ENCODE assay signal across 1 cellular context in the genomic region with DNA sequence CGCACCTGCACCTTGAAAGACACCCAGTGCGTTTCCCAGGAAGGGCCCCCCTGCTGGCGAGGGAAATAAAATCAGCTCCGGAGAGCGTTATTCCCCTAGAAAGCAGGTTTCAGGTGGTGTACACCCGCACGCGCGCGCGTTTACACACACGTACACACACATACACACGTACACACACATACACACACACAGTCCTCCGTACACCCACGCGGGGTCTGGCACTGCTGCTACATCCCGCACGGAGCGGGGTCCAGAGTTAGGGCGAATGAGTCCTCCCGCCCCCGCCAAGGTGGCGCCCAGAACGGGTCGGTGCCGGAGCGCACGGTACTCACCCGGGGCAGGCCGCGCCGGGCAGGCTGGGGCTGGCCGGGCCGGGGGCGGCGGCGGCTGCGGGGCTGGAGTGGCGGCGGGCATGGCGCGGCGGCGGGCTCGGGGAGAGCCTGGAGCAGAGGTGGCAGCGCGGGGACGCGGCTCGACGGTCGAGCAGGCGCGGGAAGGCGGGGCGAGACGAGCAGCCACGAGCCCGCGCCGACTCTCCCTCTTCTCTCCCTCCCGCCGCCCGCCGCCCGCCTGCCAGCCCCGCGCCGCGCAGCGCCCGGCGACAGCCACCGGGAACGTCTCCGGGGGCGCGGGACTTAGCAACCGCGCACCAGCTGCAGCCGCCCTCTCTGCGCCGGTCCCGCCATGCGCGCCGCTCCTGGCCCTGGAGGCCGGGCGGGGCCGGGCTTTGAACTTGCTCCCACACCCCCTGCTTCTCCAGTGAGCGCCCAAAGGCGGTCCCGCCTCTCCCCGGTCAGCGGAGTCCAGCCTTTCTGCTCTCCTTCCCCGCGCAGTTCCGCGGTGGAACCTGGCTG.
A peak's percentile ranks its signal among the peaks of the same experiment; 100 is the strongest.
TF ChIP-seq lines count a peak whose summit lies in the region.

A gene with protein sequence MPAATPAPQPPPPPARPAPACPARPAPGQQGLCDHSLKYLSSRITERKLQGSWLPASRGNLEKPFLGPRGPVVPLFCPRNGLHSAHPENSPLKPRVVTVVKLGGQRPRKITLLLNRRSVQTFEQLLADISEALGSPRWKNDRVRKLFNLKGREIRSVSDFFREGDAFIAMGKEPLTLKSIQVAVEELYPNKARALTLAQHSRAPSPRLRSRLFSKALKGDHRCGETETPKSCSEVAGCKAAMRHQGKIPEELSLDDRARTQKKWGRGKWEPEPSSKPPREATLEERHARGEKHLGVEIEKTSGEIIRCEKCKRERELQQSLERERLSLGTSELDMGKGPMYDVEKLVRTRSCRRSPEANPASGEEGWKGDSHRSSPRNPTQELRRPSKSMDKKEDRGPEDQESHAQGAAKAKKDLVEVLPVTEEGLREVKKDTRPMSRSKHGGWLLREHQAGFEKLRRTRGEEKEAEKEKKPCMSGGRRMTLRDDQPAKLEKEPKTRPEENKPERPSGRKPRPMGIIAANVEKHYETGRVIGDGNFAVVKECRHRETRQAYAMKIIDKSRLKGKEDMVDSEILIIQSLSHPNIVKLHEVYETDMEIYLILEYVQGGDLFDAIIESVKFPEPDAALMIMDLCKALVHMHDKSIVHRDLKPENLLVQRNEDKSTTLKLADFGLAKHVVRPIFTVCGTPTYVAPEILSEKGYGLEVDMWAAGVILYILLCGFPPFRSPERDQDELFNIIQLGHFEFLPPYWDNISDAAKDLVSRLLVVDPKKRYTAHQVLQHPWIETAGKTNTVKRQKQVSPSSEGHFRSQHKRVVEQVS (minus strand): TSS at position 704 of the 854 bp plus-strand sequence. CDS start 290 bp downstream, at position 414.

TF ChIP-seq in HEK293, 187 proteins besides CTCF, POLR2A, EP300 and RAD21 (continued from another document):
- TF ChIP-seq, protein P1, sequence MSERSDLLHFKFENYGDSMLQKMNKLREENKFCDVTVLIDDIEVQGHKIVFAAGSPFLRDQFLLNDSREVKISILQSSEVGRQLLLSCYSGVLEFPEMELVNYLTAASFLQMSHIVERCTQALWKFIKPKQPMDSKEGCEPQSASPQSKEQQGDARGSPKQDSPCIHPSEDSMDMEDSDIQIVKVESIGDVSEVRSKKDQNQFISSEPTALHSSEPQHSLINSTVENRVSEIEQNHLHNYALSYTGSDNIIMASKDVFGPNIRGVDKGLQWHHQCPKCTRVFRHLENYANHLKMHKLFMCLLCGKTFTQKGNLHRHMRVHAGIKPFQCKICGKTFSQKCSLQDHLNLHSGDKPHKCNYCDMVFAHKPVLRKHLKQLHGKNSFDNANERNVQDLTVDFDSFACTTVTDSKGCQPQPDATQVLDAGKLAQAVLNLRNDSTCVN (tag by site-specific recombination; optimal IDR thresholded peaks at IDR 0.05), result peak; percentile 62
- TF ChIP-seq GLIS2 (tag by site-specific recombination; IDR thresholded peaks at IDR 0.05), result peak; percentile 22; the same call in 1 of the 2 replicates
- no peak for TF ChIP-seq BCL11B (tag by site-specific recombination; IDR thresholded peaks at IDR 0.05; ENCODE audit: low read depth)
- TF ChIP-seq ZNF701 (tag by site-specific recombination; IDR thresholded peaks at IDR 0.05), result no peak
- TF ChIP-seq KLF1 (tag by site-specific recombination; IDR thresholded peaks at IDR 0.05), result peak; percentile 61
